In genomic region chr22:49604732-49605302, GRCh38 we compare ENCODE assay signal across 17 cellular contexts.
A peak's percentile ranks its signal among the peaks of the same experiment; 100 is the strongest.
DNase-seq lines count a peak whose midpoint lies in the region; TF ChIP-seq lines count a peak whose summit lies in the region.
"Had no signal": no experiment of that assay in that cellular context is flagged by ENCODE, and none has a peak within 500 bp of the region (broad histone marks: within the 10 kb centered on the region; RNA-seq: fewer than 3 reads in every experiment).

No MANE protein-coding gene starts in this region.

- TF ChIP-seq RAD21 in neural cell (conservative IDR thresholded peaks at IDR 0.05): peak; percentile 28

- H2AFZ ChIP-seq in neural cell (ENCODE audit: low read depth, low read length): no peak overlapping the region

- H3K4me1 ChIP-seq in HEK293 (ENCODE audit: control insufficient read depth, insufficient read depth, low read length): no peaks in the 10 kb centered on the region
- H3K4me1 ChIP-seq in prostate gland (replicated peaks): no peaks in the 10 kb centered on the region
- H3K4me1 ChIP-seq: SJCRH30 had no signal

- no peak overlapping the region for H3K9ac ChIP-seq in neural cell (ENCODE audit: low read length)

- TF ChIP-seq CTCF in HEK293 (tag by site-specific recombination; IDR thresholded peaks at IDR 0.05) (no peak), neural cell (IDR thresholded peaks at IDR 0.05; ENCODE audit: poor library complexity, severe bottlenecking) (peak; percentile 37), prostate gland (IDR thresholded peaks at IDR 0.05) (no peak)

- H3K9me3 ChIP-seq in HEK293 (ENCODE audit: control insufficient read depth, insufficient read depth, low read depth, low read length) (no peaks in the 10 kb centered on the region), neural cell (ENCODE audit: low read length) (peaks cover 4% of the 10 kb centered on the region), prostate gland (no peaks in the 10 kb centered on the region)

- TF ChIP-seq EP300 in neural cell (conservative IDR thresholded peaks at IDR 0.05; ENCODE audit: poor library complexity, severe bottlenecking): no peak

- CTCF ChIA-PET in HEK293 (lab: Yijun Ruan, JAX): no interaction called here

- WGBS in prostate gland: 97% methylated on average over 3 of the region's 3 CpGs

- H3K4me3 ChIP-seq in HEK293 (ENCODE audit: low read depth, low read length) (no peak overlapping the region), neural cell (ENCODE audit: low read length) (no peak overlapping the region), prostate gland (no peak overlapping the region)
- H3K4me3 ChIP-seq: SJCRH30 had no signal

- H3K79me2 ChIP-seq in neural cell (replicated peaks; ENCODE audit: insufficient read depth, low read length): no peaks in the 10 kb centered on the region

- no peak for TF ChIP-seq POLR2A in prostate gland (IDR thresholded peaks at IDR 0.05)

- no peak overlapping the region for H3K4me2 ChIP-seq in neural cell (ENCODE audit: low read length)

- H3K27me3 ChIP-seq in neural cell (ENCODE audit: insufficient read depth, low read depth, low read length) (no peaks in the 10 kb centered on the region), prostate gland (replicated peaks; ENCODE audit: insufficient read depth) (no peaks in the 10 kb centered on the region)

- peak; percentile 16 for DNase-seq in NCI-H748 (lab: John Stamatoyannopoulos, UW; ENCODE audit: unreplicated experiment)
- no peak for DNase-seq in NCI-H748 treated with DMSO at 0.1 percent for 48 hours (lab: John Stamatoyannopoulos, UW)
- peak; percentile 10 for DNase-seq in OCI-M1 (lab: John Stamatoyannopoulos, UW)
- DNase-seq in NCI-H2227 treated with DMSO at 0.1 percent for 48 hours (lab: John Stamatoyannopoulos, UW): no peak
- no peak for DNase-seq in prostate gland (ENCODE audit: low spot score)
- DNase-seq in NCI-H128 (lab: John Stamatoyannopoulos, UW; ENCODE audit: unreplicated experiment): no peak
- DNase-seq: DND-41, KBM-7, MV-4-11, NCI-H1417, NCI-H1694 treated with DMSO at 0.1 percent for 48 hours, NCI-H2081 treated with DMSO at 0.1 percent for 48 hours, NCI-H524 treated with DMSO at 0.1 percent for 48 hours, SJCRH30, T-helper 1 cell had no signal

- no peaks in the 10 kb centered on the region for H3K36me3 ChIP-seq in HEK293 (ENCODE audit: control insufficient read depth in 2 of 2, insufficient read depth in 1 of 2, low read length in 2 of 2)
- H3K36me3 ChIP-seq in neural cell (ENCODE audit: insufficient read depth, low read length): no peaks in the 10 kb centered on the region
- H3K36me3 ChIP-seq in prostate gland: no peaks in the 10 kb centered on the region
- H3K36me3 ChIP-seq: SJCRH30 had no signal

- H3K27ac ChIP-seq in HEK293 (ENCODE audit: extremely low read depth, low read depth, low read length): no peak overlapping the region
- H3K27ac ChIP-seq in neural cell (ENCODE audit: low read length): no peak overlapping the region
- H3K27ac ChIP-seq in prostate gland: no peak overlapping the region
- H3K27ac ChIP-seq: SJCRH30 had no signal

- H4K20me1 ChIP-seq in neural cell (ENCODE audit: insufficient read depth): no peaks in the 10 kb centered on the region

- POLR2A ChIA-PET in HEK293 (lab: Yijun Ruan, JAX): no interaction called here

- no peaks in the 10 kb centered on the region for H3F3A ChIP-seq in neural cell (ENCODE audit: insufficient read depth, low read length, poor library complexity, severe bottlenecking)

- no peaks in the 10 kb centered on the region for H3K9me2 ChIP-seq in neural cell (ENCODE audit: insufficient read depth, low read length)

- intact Hi-C loops in prostate gland (cut with DNase I): no loop called here

TF ChIP-seq in HEK293, 187 proteins besides CTCF, POLR2A, EP300 and RAD21:
- TF ChIP-seq, protein P1, sequence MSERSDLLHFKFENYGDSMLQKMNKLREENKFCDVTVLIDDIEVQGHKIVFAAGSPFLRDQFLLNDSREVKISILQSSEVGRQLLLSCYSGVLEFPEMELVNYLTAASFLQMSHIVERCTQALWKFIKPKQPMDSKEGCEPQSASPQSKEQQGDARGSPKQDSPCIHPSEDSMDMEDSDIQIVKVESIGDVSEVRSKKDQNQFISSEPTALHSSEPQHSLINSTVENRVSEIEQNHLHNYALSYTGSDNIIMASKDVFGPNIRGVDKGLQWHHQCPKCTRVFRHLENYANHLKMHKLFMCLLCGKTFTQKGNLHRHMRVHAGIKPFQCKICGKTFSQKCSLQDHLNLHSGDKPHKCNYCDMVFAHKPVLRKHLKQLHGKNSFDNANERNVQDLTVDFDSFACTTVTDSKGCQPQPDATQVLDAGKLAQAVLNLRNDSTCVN (tag by site-specific recombination; optimal IDR thresholded peaks at IDR 0.05): no peak
- TF ChIP-seq SETDB1 (IDR thresholded peaks at IDR 0.05; ENCODE audit: insufficient read length, low read length): peak; percentile 83

TF ChIP-seq in neural cell, 6 proteins besides CTCF, POLR2A, EP300 and RAD21:
- no peak for TF ChIP-seq EZH2 (IDR thresholded peaks at IDR 0.05; ENCODE audit: borderline replicate concordance, insufficient read depth, low read length, poor library complexity, severe bottlenecking)
- TF ChIP-seq POLR2AphosphoS5 (IDR thresholded peaks at IDR 0.05): no peak
- no peak for TF ChIP-seq MXI1 (conservative IDR thresholded peaks at IDR 0.05; ENCODE audit: poor library complexity, severe bottlenecking)
- no peak for TF ChIP-seq TAF1 (IDR thresholded peaks at IDR 0.05; ENCODE audit: low read depth)
- peak; percentile 21 for TF ChIP-seq SMC3 (conservative IDR thresholded peaks at IDR 0.05; ENCODE audit: poor library complexity)

Comparison
In these comparisons a context has a peak if more than half of its experiments do, and no peak if none do; other contexts are left out.
1. DNase-seq: peak in NCI-H748 (single experiment) and OCI-M1 (single experiment); none in NCI-H748 treated with DMSO at 0.1 percent for 48 hours (single experiment), NCI-H2227 treated with DMSO at 0.1 percent for 48 hours (single experiment), prostate gland (single experiment) and NCI-H128 (single experiment).